16 cellular contexts compared by ENCODE assay signal in the genomic region with DNA sequence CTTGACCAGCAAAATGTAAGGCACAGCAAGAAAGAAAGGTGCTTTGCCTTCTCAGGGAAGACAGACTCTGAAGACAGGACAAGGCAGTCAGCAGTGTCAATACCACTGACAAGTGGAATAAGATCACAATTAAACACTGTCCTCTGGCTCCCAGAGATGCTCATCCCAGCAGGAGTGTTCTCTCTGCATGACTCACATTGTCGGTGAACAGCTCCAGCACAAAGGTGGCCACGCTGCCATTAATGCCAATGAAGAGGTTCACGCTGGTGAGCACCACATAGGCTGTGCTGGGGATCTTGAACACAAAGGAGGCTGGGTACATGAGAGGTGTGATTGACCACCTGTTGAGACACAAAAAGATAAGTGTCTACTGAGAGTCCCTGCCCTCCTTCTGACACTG.
"Had no signal": no experiment of that assay in that cellular context is flagged by ENCODE, and none has a peak within 500 bp of the region (broad histone marks: within the 10 kb centered on the region; RNA-seq: fewer than 3 reads in every experiment).

No MANE protein-coding gene starts in this region.

- H3K4me1 ChIP-seq: prostate gland, tibial nerve, uterus had no signal

- H3K27me3 ChIP-seq: tibial nerve, uterus had no signal

- DNase-seq: activated CD4-positive, alpha-beta T cell treated with anti-CD3 and anti-CD28 coated beads, Interleukin-2, amount 50 U/mL, for 48 hours; activated CD4-positive, CD25-positive, alpha-beta regulatory T cell treated with anti-CD3 and anti-CD28 coated beads, Interleukin-2, amount 50 U/mL, for 72 hours; activated naive CD4-positive, alpha-beta T cell treated with Interleukin-2 at 50 U/mL for 16 hours; aorta; glutamatergic neuron; hypothalamus; kidney glomerular epithelial cell; right cardiac atrium; small intestine; stimulated activated CD4-positive, alpha-beta T cell treated with anti-CD3 and anti-CD28 coated beads, Interleukin-4, amount 100 ng/mL, for 24 hours; stimulated activated naive CD4-positive, alpha-beta T cell; substantia nigra; uterus had no signal

- H3K36me3 ChIP-seq: uterus had no signal

- H3K4me3 ChIP-seq: prostate gland, tibial nerve, uterus had no signal

- H3K9me3 ChIP-seq: prostate gland, tibial nerve, uterus had no signal

- H3K27ac ChIP-seq: prostate gland, uterus had no signal

- ATAC-seq: activated T-helper 17 cell treated with anti-CD3 and anti-CD28 coated beads, Interleukin-2, amount 50 U/mL, for 72 hours had no signal
